11 cellular contexts compared by ENCODE assay signal in the genomic region with DNA sequence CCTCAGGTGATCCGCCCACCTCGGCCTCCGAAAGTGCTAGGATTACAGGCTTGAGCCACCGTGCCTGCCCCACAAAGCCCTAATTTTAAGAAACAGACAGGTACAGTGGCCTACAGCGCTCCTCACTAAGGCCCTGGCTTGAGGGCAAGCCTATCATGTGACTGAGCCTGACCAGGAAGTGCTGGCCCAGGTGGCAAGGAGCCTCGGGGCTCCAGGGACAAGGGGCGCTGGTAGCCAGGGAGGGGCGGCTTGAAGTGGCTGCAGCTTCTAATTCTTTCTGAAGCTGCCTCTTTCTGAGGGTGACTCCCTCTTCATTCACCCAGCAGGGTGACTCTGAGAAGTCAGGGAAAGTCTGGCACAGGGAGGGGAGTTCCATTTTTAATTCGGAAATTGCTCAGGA.
DNase-seq lines count a peak whose midpoint lies in the region; ATAC-seq, FAIRE-seq and TF ChIP-seq lines count a peak whose summit lies in the region.
"Had no signal": no experiment of that assay in that cellular context is flagged by ENCODE, and none has a peak within 500 bp of the region (broad histone marks: within the 10 kb centered on the region; RNA-seq: fewer than 3 reads in every experiment).

No MANE protein-coding gene starts in this region.

- H3K27ac ChIP-seq in right atrium auricular region: peak overlapping the region; percentile 92 to 96
- H3K27ac ChIP-seq in aorta (ENCODE audit: low read depth in 1 of 2, low read length in 2 of 2): peak overlapping the region in 1 of 2 donors; percentile 15
- no peak overlapping the region for H3K27ac ChIP-seq in pancreas

- FAIRE-seq in pancreas (lab: Jason Lieb, UNC): no peak

- WGBS in aorta, 2 donors: 64 to 66% methylated on average over 9 of the region's 9 CpGs
- WGBS in pancreas, 2 donors: 65 to 74% methylated on average over 9 of the region's 9 CpGs

- H3K36me3 ChIP-seq in right atrium auricular region (no peaks in the 10 kb centered on the region), aorta (ENCODE audit: control insufficient read depth in 1 of 2, insufficient read depth in 2 of 2, low read length in 1 of 2) (no peaks in the 10 kb centered on the region), pancreas (no peaks in the 10 kb centered on the region)

- peak; percentile 57 for DNase-seq in right atrium auricular region (ENCODE audit: low spot score)
- no peak for DNase-seq in left ventricle myocardium superior
- no peak for DNase-seq in activated naive CD8-positive, alpha-beta T cell treated with anti-CD3 and anti-CD28 coated beads, Interleukin-2, amount 50 U/mL, for 24 hours
- DNase-seq in naive B cell: no peak
- DNase-seq in aorta: no peak
- DNase-seq in stimulated activated CD4-positive, alpha-beta T cell treated with anti-CD3 and anti-CD28 coated beads, Interleukin-4, amount 100 ng/mL, for 4 hours: no peak
- no peak for DNase-seq in pancreas
- DNase-seq: DMS153; NCI-H2029 treated with DMSO at 0.1 percent for 48 hours; stimulated activated naive CD4-positive, alpha-beta T cell treated with Interleukin-2 at 50 U/mL for 16 hours had no signal

- H3K27me3 Mint-ChIP-seq in activated naive CD8-positive, alpha-beta T cell treated with anti-CD3 and anti-CD28 coated beads, Interleukin-2, amount 50 U/mL, for 24 hours: no peaks in the 10 kb centered on the region
- H3K27me3 Mint-ChIP-seq in naive B cell: no peaks in the 10 kb centered on the region

- H3K27me3 ChIP-seq in right atrium auricular region: no peaks in the 10 kb centered on the region
- no peaks in the 10 kb centered on the region for H3K27me3 ChIP-seq in aorta (ENCODE audit: control insufficient read depth in 1 of 2, insufficient read depth in 2 of 2, low read length in 1 of 2)
- H3K27me3 ChIP-seq in pancreas: no peaks in the 10 kb centered on the region

- H3K9me3 Mint-ChIP-seq in activated naive CD8-positive, alpha-beta T cell treated with anti-CD3 and anti-CD28 coated beads, Interleukin-2, amount 50 U/mL, for 24 hours: no peaks in the 10 kb centered on the region
- peaks cover 0 to 5% (median 0%) of the 10 kb centered on the region in 7 donors for H3K9me3 Mint-ChIP-seq in naive B cell

- H3K4me1 ChIP-seq in right atrium auricular region (peaks cover 3 to 53% of the 10 kb centered on the region in 2 donors), aorta (ENCODE audit: control insufficient read depth in 1 of 2, insufficient read depth in 2 of 2, low read length in 2 of 2) (no peaks in the 10 kb centered on the region), pancreas (no peaks in the 10 kb centered on the region)

- no peaks in the 10 kb centered on the region for H3K36me3 Mint-ChIP-seq in activated naive CD8-positive, alpha-beta T cell treated with anti-CD3 and anti-CD28 coated beads, Interleukin-2, amount 50 U/mL, for 24 hours (ENCODE audit: low read depth)
- H3K36me3 Mint-ChIP-seq in naive B cell: no peaks in the 10 kb centered on the region

- intact Hi-C loops in left ventricle myocardium superior (cut with micrococcal nuclease): loop anchor here (10.0 kb wide), 1 partner anchor 56 kb away; no protein-coding TSS in a partner anchor
- intact Hi-C loops in aorta (cut with DNase I): loop anchor here (10.0 kb wide), 2 partner anchors 56 to 176 kb away; no protein-coding TSS in a partner anchor
- intact Hi-C loops in pancreas (cut with DNase I): no loop called here

- peaks cover 78% of the 10 kb centered on the region for H3K4me1 Mint-ChIP-seq in activated naive CD8-positive, alpha-beta T cell treated with anti-CD3 and anti-CD28 coated beads, Interleukin-2, amount 50 U/mL, for 24 hours
- peaks cover 56 to 69% (median 61%) of the 10 kb centered on the region in 3 donors for H3K4me1 Mint-ChIP-seq in naive B cell

- H3K27ac Mint-ChIP-seq in activated naive CD8-positive, alpha-beta T cell treated with anti-CD3 and anti-CD28 coated beads, Interleukin-2, amount 50 U/mL, for 24 hours: peak overlapping the region; percentile 94
- peak overlapping the region; percentile 98 to 100 (median 100) for H3K27ac Mint-ChIP-seq in naive B cell

- H3K9me3 ChIP-seq in right atrium auricular region: no peaks in the 10 kb centered on the region
- H3K9me3 ChIP-seq in aorta (ENCODE audit: control insufficient read depth, low read length): no peaks in the 10 kb centered on the region
- H3K9me3 ChIP-seq in pancreas: no peaks in the 10 kb centered on the region

- H3K4me3 ChIP-seq in right atrium auricular region: peak overlapping the region; percentile 32 to 44
- no peak overlapping the region for H3K4me3 ChIP-seq in aorta (ENCODE audit: low read length in 2 of 2)
- H3K4me3 ChIP-seq in pancreas: no peak overlapping the region

- TF ChIP-seq CTCF in right atrium auricular region (IDR thresholded peaks at IDR 0.05) (no peak), pancreas (IDR thresholded peaks at IDR 0.05) (no peak)

- no peak for ATAC-seq in left ventricle myocardium superior
- no peak for ATAC-seq in activated naive CD8-positive, alpha-beta T cell treated with anti-CD3 and anti-CD28 coated beads, Interleukin-2, amount 50 U/mL, for 24 hours
- ATAC-seq in naive B cell (ENCODE audit: low read depth in 2 of 2): no peak
- ATAC-seq in aorta (ENCODE audit: low FRiP score): peak; percentile 2
- no peak for ATAC-seq in HG02588 (IDR thresholded peaks at IDR 0.05; ENCODE audit: unreplicated experiment)
- ATAC-seq in pancreas: no peak

- peak overlapping the region; percentile 82 for H3K4me3 Mint-ChIP-seq in activated naive CD8-positive, alpha-beta T cell treated with anti-CD3 and anti-CD28 coated beads, Interleukin-2, amount 50 U/mL, for 24 hours
- H3K4me3 Mint-ChIP-seq in naive B cell: peak overlapping the region in 7 of 8 donors; percentile 56 to 98 (median 91)

Comparison
In these comparisons a context has a peak if more than half of its experiments do, and no peak if none do; other contexts are left out.
1. H3K27ac ChIP-seq: peak in right atrium auricular region (2 of 2); none in pancreas (0 of 4).
2. H3K4me3 ChIP-seq: peak in right atrium auricular region (2 of 2); none in aorta (0 of 2) and pancreas (0 of 4).
3. intact Hi-C loops: an anchor here in left ventricle myocardium superior (10.0 kb wide) and aorta (10.0 kb wide); none called in pancreas.